1 cellular context compared by ENCODE assay signal in genomic region chr17:55264640-55265298, GRCh38.
A peak's percentile ranks its signal among the peaks of the same experiment; 100 is the strongest.
TF ChIP-seq lines count a peak whose summit lies in the region.

TSS of gene HLF (plus strand) at chr17:55264960. CDS start at chr17:55265485, 525 bp downstream.

TF ChIP-seq in HepG2, 621 proteins besides CTCF, POLR2A, EP300 and RAD21 (continued from another document):
- TF ChIP-seq KMT2A (CRISPR knock-in tag; IDR thresholded peaks at IDR 0.05), result peak; percentile 51; the same call in 1 of the 2 replicates
- TF ChIP-seq HNF1B (CRISPR knock-in tag; IDR thresholded peaks at IDR 0.05), result no peak
- TF ChIP-seq MIER2 (CRISPR knock-in tag; IDR thresholded peaks at IDR 0.05), result no peak
- no peak for TF ChIP-seq SOX6 (IDR thresholded peaks at IDR 0.05)
- no peak; the same call in 1 of the 2 replicates for TF ChIP-seq SOX6 (CRISPR knock-in tag; IDR thresholded peaks at IDR 0.05)
- no peak for TF ChIP-seq ZNF652 (CRISPR knock-in tag; IDR thresholded peaks at IDR 0.05; ENCODE audit: borderline replicate concordance, low read depth)
- no peak for TF ChIP-seq MATR3 (CRISPR knock-in tag; IDR thresholded peaks at IDR 0.05)
- no peak for TF ChIP-seq RCOR2 (CRISPR knock-in tag; IDR thresholded peaks at IDR 0.05)
- TF ChIP-seq KIAA2018 (CRISPR knock-in tag; IDR thresholded peaks at IDR 0.05; ENCODE audit: borderline replicate concordance), result no peak
- TF ChIP-seq DPF2 (CRISPR knock-in tag; IDR thresholded peaks at IDR 0.05; ENCODE audit: borderline replicate concordance, low read depth), result no peak
- TF ChIP-seq ONECUT2 (CRISPR knock-in tag; IDR thresholded peaks at IDR 0.05), result no peak
- no peak for TF ChIP-seq ZNF607 (CRISPR knock-in tag; IDR thresholded peaks at IDR 0.05; ENCODE audit: borderline replicate concordance)
- no peak; the same call in 1 of the 2 replicates for TF ChIP-seq ZBTB14 (CRISPR knock-in tag; IDR thresholded peaks at IDR 0.05)
- no peak for TF ChIP-seq SP140L (CRISPR knock-in tag; IDR thresholded peaks at IDR 0.05; ENCODE audit: borderline replicate concordance)
- peak; percentile 100 for TF ChIP-seq ZNF142 (CRISPR knock-in tag; IDR thresholded peaks at IDR 0.05)
- TF ChIP-seq ZNF350 (CRISPR knock-in tag; IDR thresholded peaks at IDR 0.05; ENCODE audit: borderline replicate concordance, low read depth), result no peak
- 0 out of 2 replicates have a peak, but pooled peaks have one; percentile 9 for TF ChIP-seq PCBP1 (IDR thresholded peaks at IDR 0.05; ENCODE audit: borderline replicate concordance, low read depth, low read length)
- no peak for TF ChIP-seq SIX1 (CRISPR knock-in tag; IDR thresholded peaks at IDR 0.05; ENCODE audit: borderline replicate concordance)
- no peak for TF ChIP-seq TRAFD1 (CRISPR knock-in tag; IDR thresholded peaks at IDR 0.05; ENCODE audit: borderline replicate concordance)
- TF ChIP-seq ZNF264 (CRISPR knock-in tag; IDR thresholded peaks at IDR 0.05), result no peak
- TF ChIP-seq ZNF629 (CRISPR knock-in tag; conservative IDR thresholded peaks at IDR 0.05), result no peak
- no peak for TF ChIP-seq RFX1 (IDR thresholded peaks at IDR 0.05)
- TF ChIP-seq EEA1 (CRISPR knock-in tag; IDR thresholded peaks at IDR 0.05; ENCODE audit: borderline replicate concordance), result no peak; the same call in 1 of the 2 replicates
- TF ChIP-seq NR3C1 (CRISPR knock-in tag; IDR thresholded peaks at IDR 0.05), result no peak
TF ChIP-seq in HepG2: peak in this region for 163.
